ENCODE assay signal across 11 cellular contexts in the genomic region with DNA sequence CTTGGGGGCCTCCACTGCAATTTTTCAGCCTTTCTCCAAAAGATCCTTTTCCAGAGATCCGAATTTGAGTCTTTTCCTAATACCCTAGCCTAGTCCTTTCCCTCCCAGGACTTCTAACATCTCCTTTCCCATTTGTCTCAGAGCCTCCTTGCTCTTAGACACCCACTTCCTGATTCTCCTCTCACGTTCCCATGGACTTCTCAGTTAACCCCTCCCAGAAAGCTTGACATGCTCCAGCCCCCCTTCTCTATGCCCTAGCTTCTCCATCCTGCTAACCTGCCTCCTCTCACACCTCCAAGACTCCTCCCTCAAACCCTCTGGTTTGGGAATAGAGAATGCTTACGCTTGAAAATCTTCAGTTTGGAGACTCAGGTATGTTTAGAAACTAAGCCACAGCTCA. TPM values are rescaled to one million over a fixed set of nuclear protein-coding genes. Genes with fewer than 3 reads are reported as not detected.
A peak's percentile ranks its signal among the peaks of the same experiment; 100 is the strongest.
DNase-seq lines count a peak whose midpoint lies in the region; ATAC-seq, FAIRE-seq and TF ChIP-seq lines count a peak whose summit lies in the region.
"Had no signal": no experiment of that assay in that cellular context is flagged by ENCODE, and none has a peak within 500 bp of the region (broad histone marks: within the 10 kb centered on the region; RNA-seq: fewer than 3 reads in every experiment).

No MANE protein-coding gene starts in this region.

- TF ChIP-seq CTCF in keratinocyte (optimal IDR thresholded peaks at IDR 0.05 in 1 of 3, IDR thresholded peaks at IDR 0.05 in 1 of 3, conservative IDR thresholded peaks at IDR 0.05 in 1 of 3; ENCODE audit: extremely low read depth in 1 of 3, insufficient read depth in 2 of 3, low read length in 3 of 3) (no peak), tibial artery (IDR thresholded peaks at IDR 0.05) (no peak)

- H3K9me3 ChIP-seq in keratinocyte (ENCODE audit: control insufficient read depth, low read depth, low read length), result no peaks in the 10 kb centered on the region
- H3K9me3 ChIP-seq in tibial artery, result no peaks in the 10 kb centered on the region

- H3K4me3 ChIP-seq in keratinocyte (ENCODE audit: control insufficient read depth in 2 of 3, extremely low read depth in 1 of 3, insufficient read depth in 2 of 3, low read depth in 1 of 3, low read length in 3 of 3), result peak overlapping the region in 1 of 3 experiments; percentile 8
- peak overlapping the region; percentile 79 to 88 for H3K4me3 ChIP-seq in tibial artery

- dilution Hi-C loops in keratinocyte (cut with MboI; ENCODE audit: extremely low pct_ligation_motif_present, low sequenced_read_pairs), result no loop called here

- H2AFZ ChIP-seq in keratinocyte (ENCODE audit: control insufficient read depth, low read length), result no peak overlapping the region

- no peak for ATAC-seq in activated naive CD4-positive, alpha-beta T cell treated with anti-CD3 and anti-CD28 coated beads, Interleukin-2, amount 50 U/mL, for 72 hours
- ATAC-seq in GM21723 (IDR thresholded peaks at IDR 0.05; ENCODE audit: unreplicated experiment), result no peak
- ATAC-seq: activated CD4-positive, CD25-positive, alpha-beta regulatory T cell treated with anti-CD3 and anti-CD28 coated beads, Interleukin-2, amount 50 U/mL, for 24 hours had no signal

- peak overlapping the region; percentile 92 for H3K4me3 Mint-ChIP-seq in activated naive CD4-positive, alpha-beta T cell treated with anti-CD3 and anti-CD28 coated beads, Interleukin-2, amount 50 U/mL, for 24 hours

- H3K27me3 Mint-ChIP-seq in activated naive CD4-positive, alpha-beta T cell treated with anti-CD3 and anti-CD28 coated beads, Interleukin-2, amount 50 U/mL, for 24 hours, result no peaks in the 10 kb centered on the region

- no peak overlapping the region for H3K9ac ChIP-seq in keratinocyte (ENCODE audit: control insufficient read depth, extremely low read depth, insufficient read depth, low read length)

- peak overlapping the region; percentile 99 for H3K4me2 ChIP-seq in keratinocyte (ENCODE audit: control insufficient read depth, extremely low read depth, insufficient read depth, low read depth, low read length)

- H3K4me1 ChIP-seq in keratinocyte (ENCODE audit: control insufficient read depth, extremely low read depth, insufficient read depth, low read length) (peaks cover 34% of the 10 kb centered on the region), tibial artery (peaks cover 0 to 56% (median 33%) of the 10 kb centered on the region in 4 donors)

- H3K27me3 ChIP-seq in keratinocyte (ENCODE audit: control insufficient read depth, extremely low read depth, insufficient read depth, low read length), result no peaks in the 10 kb centered on the region
- no peaks in the 10 kb centered on the region for H3K27me3 ChIP-seq in tibial artery

- H4K20me1 ChIP-seq in keratinocyte (ENCODE audit: control insufficient read depth, extremely low read depth, insufficient read depth, low read length), result peaks cover 17% of the 10 kb centered on the region

- no peak for FAIRE-seq in keratinocyte (lab: Jason Lieb, UNC)
- FAIRE-seq: endometrium had no signal

- H3K27ac ChIP-seq in keratinocyte (ENCODE audit: control insufficient read depth, insufficient read depth, low read length) (no peak overlapping the region), tibial artery (peak overlapping the region in 1 of 2 donors; percentile 98)

- peaks cover 68% of the 10 kb centered on the region for H3K79me2 ChIP-seq in keratinocyte (ENCODE audit: control insufficient read depth, insufficient read depth, low read length)

- H3K9me1 ChIP-seq in keratinocyte (ENCODE audit: control insufficient read depth, extremely low read depth, insufficient read depth, low read length), result no peaks in the 10 kb centered on the region

- H3K36me3 ChIP-seq in keratinocyte (ENCODE audit: control insufficient read depth in 2 of 2, extremely low read depth in 1 of 2, insufficient read depth in 2 of 2, low read length in 2 of 2), result peaks cover 28 to 46% of the 10 kb centered on the region in 2 experiments
- H3K36me3 ChIP-seq in tibial artery, result peaks cover 23 to 33% (median 32%) of the 10 kb centered on the region in 3 donors

- DNase-seq in activated naive CD4-positive, alpha-beta T cell treated with Interleukin-2 at 50 U/mL for 16 hours, result no peak
- DNase-seq in activated naive CD4-positive, alpha-beta T cell treated with anti-CD3 and anti-CD28 coated beads, Interleukin-2, amount 50 U/mL, for 72 hours (ENCODE audit: low spot score in 2 of 2), result no peak
- DNase-seq in keratinocyte (ENCODE audit: low read depth, low spot score) (no peak), tibial artery (no peak), NCI-H1694 (lab: John Stamatoyannopoulos, UW) (no peak), cerebellum (ENCODE audit: low spot score) (no peak)
- DNase-seq: NCI-H345 had no signal

- intact Hi-C loops in tibial artery (cut with DNase I; ENCODE audit: low total_unique reads), result loop anchor here (10.0 kb wide), 1 partner anchor 449 kb away; no protein-coding TSS in a partner anchor

- H3K36me3 Mint-ChIP-seq in activated naive CD4-positive, alpha-beta T cell treated with anti-CD3 and anti-CD28 coated beads, Interleukin-2, amount 50 U/mL, for 24 hours, result no peaks in the 10 kb centered on the region
- H3K36me3 Mint-ChIP-seq in activated naive CD4-positive, alpha-beta T cell treated with anti-CD3 and anti-CD28 coated beads, Interleukin-2, amount 50 U/mL, for 72 hours, result peaks cover 31 to 35% of the 10 kb centered on the region in 2 donors

- peaks cover 47% of the 10 kb centered on the region for H3K4me1 Mint-ChIP-seq in activated naive CD4-positive, alpha-beta T cell treated with anti-CD3 and anti-CD28 coated beads, Interleukin-2, amount 50 U/mL, for 24 hours

- peak overlapping the region; percentile 81 for H3K27ac Mint-ChIP-seq in activated naive CD4-positive, alpha-beta T cell treated with anti-CD3 and anti-CD28 coated beads, Interleukin-2, amount 50 U/mL, for 24 hours
- peak overlapping the region; percentile 92 to 95 for H3K27ac Mint-ChIP-seq in activated naive CD4-positive, alpha-beta T cell treated with anti-CD3 and anti-CD28 coated beads, Interleukin-2, amount 50 U/mL, for 72 hours

- no peaks in the 10 kb centered on the region for H3K9me3 Mint-ChIP-seq in activated naive CD4-positive, alpha-beta T cell treated with anti-CD3 and anti-CD28 coated beads, Interleukin-2, amount 50 U/mL, for 24 hours
- no peaks in the 10 kb centered on the region for H3K9me3 Mint-ChIP-seq in activated naive CD4-positive, alpha-beta T cell treated with anti-CD3 and anti-CD28 coated beads, Interleukin-2, amount 50 U/mL, for 72 hours

RNA-seq across cellular contexts. Expression of a gene that starts 2.5 kb away (rescaled TPM):
- total RNA-seq in activated naive CD4-positive, alpha-beta T cell treated with anti-CD3 and anti-CD28 coated beads, Interleukin-2, amount 50 U/mL, for 72 hours, result 100 to 1,000 TPM; 236 to 259 TPM
- polyA plus RNA-seq in keratinocyte, result 236 to 317 TPM (median 309 TPM) in 3 replicates
- 56.8 TPM for polyA plus RNA-seq in keratinocyte (2011; ENCODE audit: low read depth)
- 220 and 262 TPM in 2 replicates for polyA plus RNA-seq in keratinocyte (2011; cell fraction: cytosol; rRNA removed)
- polyA plus RNA-seq in keratinocyte (2011; cell fraction: nucleus; rRNA removed), result 485 and 608 TPM in 2 replicates
- 213 and 310 TPM in 2 replicates for polyA plus RNA-seq in keratinocyte (2012; ENCODE audit: low replicate concordance)
- polyA minus RNA-seq in keratinocyte, result 450 to 793 TPM (median 620 TPM) in 3 replicates
- polyA minus RNA-seq in keratinocyte (2011; cell fraction: cytosol; rRNA and poly(A)+ RNA removed), result 317 TPM
- 310 and 377 TPM in 2 replicates for polyA minus RNA-seq in keratinocyte (2011; cell fraction: nucleus; rRNA and poly(A)+ RNA removed)
- total RNA-seq in cerebellum, result 112 TPM

RNA-seq across cellular contexts. Expression of a gene that starts 22.4 kb away (rescaled TPM):
- total RNA-seq in activated naive CD4-positive, alpha-beta T cell treated with anti-CD3 and anti-CD28 coated beads, Interleukin-2, amount 50 U/mL, for 72 hours, result 10 to 100 TPM; 69.5 to 95.8 TPM
- polyA plus RNA-seq in keratinocyte, result 79.3 to 134 TPM (median 89.5 TPM) in 3 replicates
- polyA plus RNA-seq in keratinocyte (2011; ENCODE audit: low read depth), result 30.6 TPM
- 84.7 and 114 TPM in 2 replicates for polyA plus RNA-seq in keratinocyte (2011; cell fraction: cytosol; rRNA removed)
- polyA plus RNA-seq in keratinocyte (2011; cell fraction: nucleus; rRNA removed), result 143 and 164 TPM in 2 replicates
- polyA plus RNA-seq in keratinocyte (2012; ENCODE audit: low replicate concordance), result 72.5 and 114 TPM in 2 replicates
- polyA minus RNA-seq in keratinocyte, result 149 to 317 TPM (median 178 TPM) in 3 replicates
- polyA minus RNA-seq in keratinocyte (2011; cell fraction: cytosol; rRNA and poly(A)+ RNA removed), result 175 TPM
- polyA minus RNA-seq in keratinocyte (2011; cell fraction: nucleus; rRNA and poly(A)+ RNA removed), result 54.2 and 64.8 TPM in 2 replicates
- total RNA-seq in cerebellum, result 57.0 TPM

RNA-seq across cellular contexts. Expression of a gene that starts 36.7 kb away (rescaled TPM):
- 10 to 100 TPM; 14.5 to 22.2 TPM for total RNA-seq in activated naive CD4-positive, alpha-beta T cell treated with anti-CD3 and anti-CD28 coated beads, Interleukin-2, amount 50 U/mL, for 72 hours
- polyA plus RNA-seq in keratinocyte, result 4.2 to 12.0 TPM (median 6.3 TPM) in 3 replicates
- 10.1 TPM for polyA plus RNA-seq in keratinocyte (2011; ENCODE audit: low read depth)
- 3.6 and 4.8 TPM in 2 replicates for polyA plus RNA-seq in keratinocyte (2011; cell fraction: cytosol; rRNA removed)
- 15.2 and 20.6 TPM in 2 replicates for polyA plus RNA-seq in keratinocyte (2011; cell fraction: nucleus; rRNA removed)
- polyA plus RNA-seq in keratinocyte (2012; ENCODE audit: low replicate concordance), result 6.5 and 15.1 TPM in 2 replicates
- 22.8 to 51.1 TPM (median 23.1 TPM) in 3 replicates for polyA minus RNA-seq in keratinocyte
- 13.4 TPM for polyA minus RNA-seq in keratinocyte (2011; cell fraction: cytosol; rRNA and poly(A)+ RNA removed)
- polyA minus RNA-seq in keratinocyte (2011; cell fraction: nucleus; rRNA and poly(A)+ RNA removed), result 21.0 and 23.0 TPM in 2 replicates
- total RNA-seq in cerebellum, result 81.1 TPM

RNA-seq across cellular contexts. Expression of a gene that starts 51.1 kb away (rescaled TPM):
- 10 to 100 TPM; 54.7 to 61.3 TPM for total RNA-seq in activated naive CD4-positive, alpha-beta T cell treated with anti-CD3 and anti-CD28 coated beads, Interleukin-2, amount 50 U/mL, for 72 hours
- 10.8 to 21.5 TPM (median 10.8 TPM) in 3 replicates for polyA plus RNA-seq in keratinocyte
- polyA plus RNA-seq in keratinocyte (2011; ENCODE audit: low read depth), result 28.4 TPM
- 10.4 and 17.4 TPM in 2 replicates for polyA plus RNA-seq in keratinocyte (2011; cell fraction: cytosol; rRNA removed)
- polyA plus RNA-seq in keratinocyte (2011; cell fraction: nucleus; rRNA removed), result 26.8 and 32.4 TPM in 2 replicates
- polyA plus RNA-seq in keratinocyte (2012; ENCODE audit: low replicate concordance), result 16.7 and 27.6 TPM in 2 replicates
- polyA minus RNA-seq in keratinocyte, result 12.3 to 45.9 TPM (median 16.5 TPM) in 3 replicates
- polyA minus RNA-seq in keratinocyte (2011; cell fraction: cytosol; rRNA and poly(A)+ RNA removed), result 20.7 TPM
- 18.2 and 18.4 TPM in 2 replicates for polyA minus RNA-seq in keratinocyte (2011; cell fraction: nucleus; rRNA and poly(A)+ RNA removed)
- 31.8 TPM for total RNA-seq in cerebellum

RNA-seq across cellular contexts. Expression of a gene that starts 51.6 kb away (rescaled TPM):
- total RNA-seq in activated naive CD4-positive, alpha-beta T cell treated with anti-CD3 and anti-CD28 coated beads, Interleukin-2, amount 50 U/mL, for 72 hours, result 10 to 100 TPM; 89.5 to 91.9 TPM
- polyA plus RNA-seq in keratinocyte, result 39.3 to 46.3 TPM (median 41.3 TPM) in 3 replicates
- polyA plus RNA-seq in keratinocyte (2011; ENCODE audit: low read depth), result 11.5 TPM
- 44.1 and 44.7 TPM in 2 replicates for polyA plus RNA-seq in keratinocyte (2011; cell fraction: cytosol; rRNA removed)
- polyA plus RNA-seq in keratinocyte (2011; cell fraction: nucleus; rRNA removed), result 14.6 and 22.1 TPM in 2 replicates
- 37.2 and 66.2 TPM in 2 replicates for polyA plus RNA-seq in keratinocyte (2012; ENCODE audit: low replicate concordance)
- 40.0 to 53.1 TPM (median 52.1 TPM) in 3 replicates for polyA minus RNA-seq in keratinocyte
- polyA minus RNA-seq in keratinocyte (2011; cell fraction: cytosol; rRNA and poly(A)+ RNA removed), result 61.6 TPM
- 6.6 and 8.0 TPM in 2 replicates for polyA minus RNA-seq in keratinocyte (2011; cell fraction: nucleus; rRNA and poly(A)+ RNA removed)
- 37.2 TPM for total RNA-seq in cerebellum
